Comparison of ENCODE assay signal across 34 cellular contexts in genomic region chr2:88310787-88311186, GRCh38.
"Had no signal": no experiment of that assay in that cellular context is flagged by ENCODE, and none has a peak within 500 bp of the region (broad histone marks: within the 10 kb centered on the region; RNA-seq: fewer than 3 reads in every experiment).

No MANE protein-coding gene starts in this region.

- H3K36me3 ChIP-seq: MG63 had no signal

- H3K27me3 ChIP-seq: MG63 had no signal

- DNase-seq: Karpas-422, Kasumi-1, MG63, MM.1S, MV-4-11, NCI-H1048, NCI-H1092, NCI-H1092 treated with DMSO at 0.1 percent for 48 hours, NCI-H1105, NCI-H1105 treated with DMSO at 0.1 percent for 48 hours, NCI-H1417, NCI-H1417 treated with DMSO at 0.1 percent for 48 hours, NCI-H1436, NCI-H1436 treated with DMSO at 0.1 percent for 48 hours, NCI-H146, NCI-H1694, NCI-H1694 treated with DMSO at 0.1 percent for 48 hours, NCI-H187, NCI-H187 treated with DMSO at 0.1 percent for 48 hours, NCI-H1930, NCI-H2029, NCI-H2029 treated with DMSO at 0.1 percent for 48 hours, NCI-H2081, NCI-H2081 treated with DMSO at 0.1 percent for 48 hours, NCI-H2107, NCI-H2171, NCI-H2171 treated with DMSO at 0.1 percent for 48 hours, NCI-H2227 treated with DMSO at 0.1 percent for 48 hours, NCI-H226, NCI-H345, NCI-H446, NCI-H446 treated with DMSO at 0.1 percent for 48 hours, NCI-H510A, NCI-H510A treated with DMSO at 0.1 percent for 48 hours had no signal

- H3K4me3 ChIP-seq: MG63 had no signal

- H3K9me3 ChIP-seq: MG63 had no signal
